Comparison of ENCODE assay signal across 1 cellular context in the genomic region with DNA sequence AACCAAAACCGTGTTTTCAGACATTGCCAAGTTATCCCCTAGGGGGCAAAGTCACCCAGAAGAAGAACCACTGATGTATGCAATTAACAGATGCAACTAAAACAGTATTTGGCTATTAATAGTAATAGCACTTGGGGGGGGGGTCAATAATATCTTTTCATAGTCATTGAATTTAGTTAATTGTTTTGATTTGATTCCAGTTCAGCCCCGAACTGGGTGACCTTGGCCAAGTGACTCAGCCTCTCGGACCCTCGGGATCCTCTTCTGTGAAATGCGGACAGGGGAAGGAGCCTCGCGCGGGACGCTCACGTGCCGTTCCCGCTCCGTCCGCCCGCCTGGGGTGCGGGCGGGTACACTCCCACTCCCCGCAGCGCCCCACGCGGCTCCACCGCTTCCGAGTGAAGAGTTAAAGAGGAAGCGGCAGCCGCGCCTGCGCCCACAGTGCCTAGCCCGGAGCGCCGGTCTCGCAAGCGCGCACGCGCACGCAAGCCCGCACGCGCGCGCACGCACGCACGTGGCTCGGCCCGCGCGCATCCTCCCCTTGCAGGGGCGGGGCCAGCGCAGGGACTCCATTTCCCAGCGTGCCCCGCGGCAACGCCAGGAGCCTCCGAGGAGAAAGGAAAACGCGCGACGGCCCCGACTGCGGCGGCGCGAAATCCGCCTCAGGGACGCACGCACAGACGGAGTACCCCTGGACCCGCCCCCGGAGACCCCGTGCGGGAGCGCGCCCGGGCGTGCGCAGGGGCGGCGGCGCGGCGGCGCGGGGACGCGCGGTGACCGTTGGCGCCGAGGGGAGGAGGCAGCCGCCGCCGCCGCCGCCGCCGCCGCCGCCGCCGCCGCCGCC.
TF ChIP-seq lines count a peak whose summit lies in the region.

Gene DAZAP1, plus strand, starts transcription at position 769 of the 844 bp plus-strand sequence. CDS start 188 bp downstream, outside the sequence.

TF ChIP-seq in K562, 482 proteins besides CTCF, POLR2A, EP300 and RAD21 (continued from another document and continues in another):
- TF ChIP-seq ZNF347 (CRISPR knock-in tag; IDR thresholded peaks at IDR 0.05; ENCODE audit: low read depth): no peak
- peak; percentile 73; the same call in 1 of the 2 replicates for TF ChIP-seq LCOR (CRISPR knock-in tag; IDR thresholded peaks at IDR 0.05)
- TF ChIP-seq DNMT1 (IDR thresholded peaks at IDR 0.05): no peak
- TF ChIP-seq ESRRB (CRISPR knock-in tag; IDR thresholded peaks at IDR 0.05; ENCODE audit: borderline replicate concordance): no peak
- no peak for TF ChIP-seq NEUROD1 (IDR thresholded peaks at IDR 0.05; ENCODE audit: borderline replicate concordance, low read depth, low read length, partially characterized antibody)
- TF ChIP-seq SMARCE1 (IDR thresholded peaks at IDR 0.05): peak; percentile 45; the same call in 1 of the 2 replicates
- TF ChIP-seq HNRNPK (IDR thresholded peaks at IDR 0.05; ENCODE audit: low read depth, low read length, poor library complexity, severe bottlenecking): no peak
- TF ChIP-seq ZBTB43 (CRISPR knock-in tag; IDR thresholded peaks at IDR 0.05): 0 out of 2 replicates have a peak, but pooled peaks have one; percentile 71
- peak; percentile 76; the same call in 1 of the 2 replicates for TF ChIP-seq KAT7 (CRISPR knock-in tag; IDR thresholded peaks at IDR 0.05; ENCODE audit: borderline replicate concordance)
- no peak for TF ChIP-seq NFXL1 (CRISPR knock-in tag; IDR thresholded peaks at IDR 0.05)
- peak; percentile 86 for TF ChIP-seq ZNF121 (CRISPR knock-in tag; conservative IDR thresholded peaks at IDR 0.05)
- TF ChIP-seq SRF (CRISPR knock-in tag; IDR thresholded peaks at IDR 0.05): no peak
- TF ChIP-seq, protein P1, sequence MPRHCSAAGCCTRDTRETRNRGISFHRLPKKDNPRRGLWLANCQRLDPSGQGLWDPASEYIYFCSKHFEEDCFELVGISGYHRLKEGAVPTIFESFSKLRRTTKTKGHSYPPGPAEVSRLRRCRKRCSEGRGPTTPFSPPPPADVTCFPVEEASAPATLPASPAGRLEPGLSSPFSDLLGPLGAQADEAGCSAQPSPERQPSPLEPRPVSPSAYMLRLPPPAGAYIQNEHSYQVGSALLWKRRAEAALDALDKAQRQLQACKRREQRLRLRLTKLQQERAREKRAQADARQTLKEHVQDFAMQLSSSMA (CRISPR knock-in tag; IDR thresholded peaks at IDR 0.05): no peak
- TF ChIP-seq KAT2B (IDR thresholded peaks at IDR 0.05; ENCODE audit: low read depth, low read length): no peak
- no peak for TF ChIP-seq CBFA2T3 (IDR thresholded peaks at IDR 0.05)
- no peak for TF ChIP-seq MED1 (CRISPR knock-in tag; IDR thresholded peaks at IDR 0.05; ENCODE audit: borderline replicate concordance)
- TF ChIP-seq KLF6 (CRISPR knock-in tag; IDR thresholded peaks at IDR 0.05; ENCODE audit: borderline replicate concordance): no peak
- no peak for TF ChIP-seq FOXA3 (CRISPR knock-in tag; conservative IDR thresholded peaks at IDR 0.05 in 1 of 2, IDR thresholded peaks at IDR 0.05 in 1 of 2)
- TF ChIP-seq GTF2F1 (IDR thresholded peaks at IDR 0.05; ENCODE audit: low read depth, low read length): no peak
- TF ChIP-seq KDM1A (IDR thresholded peaks at IDR 0.05): no peak
- peak; percentile 85 for TF ChIP-seq ZKSCAN8 (CRISPR knock-in tag; IDR thresholded peaks at IDR 0.05)
- TF ChIP-seq ZNF780A (CRISPR knock-in tag; IDR thresholded peaks at IDR 0.05): no peak
- 0 out of 2 replicates have a peak, but pooled peaks have one; percentile 47 for TF ChIP-seq E2F4 (CRISPR knock-in tag; IDR thresholded peaks at IDR 0.05; ENCODE audit: low read depth)
- TF ChIP-seq GTF3C2 (IDR thresholded peaks at IDR 0.05; ENCODE audit: borderline replicate concordance, extremely low read depth, insufficient read length): no peak
- TF ChIP-seq ZNF644 (tag; IDR thresholded peaks at IDR 0.05; ENCODE audit: low read depth): peak; percentile 97
- TF ChIP-seq C11orf30 (IDR thresholded peaks at IDR 0.05; ENCODE audit: low read depth): no peak
- no peak for TF ChIP-seq BRCA1 (IDR thresholded peaks at IDR 0.05)
- TF ChIP-seq BRCA1 (CRISPR knock-in tag; IDR thresholded peaks at IDR 0.05): no peak
- no peak for TF ChIP-seq CC2D1A (IDR thresholded peaks at IDR 0.05)
- peak in 1 of 2 experiments; percentile 98; a peak in 2 of 4 replicates for TF ChIP-seq ZNF639 (CRISPR knock-in tag; conservative IDR thresholded peaks at IDR 0.05 in 1 of 2, IDR thresholded peaks at IDR 0.05 in 1 of 2)
- TF ChIP-seq RBM22 (IDR thresholded peaks at IDR 0.05; ENCODE audit: low read depth, low read length, poor library complexity, severe bottlenecking): no peak
- no peak; the same call in 1 of the 2 replicates for TF ChIP-seq SIN3B (IDR thresholded peaks at IDR 0.05; ENCODE audit: low read depth)
- TF ChIP-seq ZFX (CRISPR knock-in tag; IDR thresholded peaks at IDR 0.05): no peak
- TF ChIP-seq POLR2B (IDR thresholded peaks at IDR 0.05; ENCODE audit: low read depth, partially characterized antibody): peak; percentile 47
- TF ChIP-seq MEF2D (tag; conservative IDR thresholded peaks at IDR 0.05; ENCODE audit: low read depth): peak; percentile 73; the same call in 1 of the 2 replicates
- TF ChIP-seq KLF16 (IDR thresholded peaks at IDR 0.05): no peak
- TF ChIP-seq ZNF76 (CRISPR knock-in tag; IDR thresholded peaks at IDR 0.05; ENCODE audit: borderline replicate concordance): no peak
- no peak for TF ChIP-seq MYNN (IDR thresholded peaks at IDR 0.05)
- TF ChIP-seq MYNN (CRISPR knock-in tag; IDR thresholded peaks at IDR 0.05): no peak
- TF ChIP-seq ARNT (IDR thresholded peaks at IDR 0.05): no peak
- peak; percentile 99 for TF ChIP-seq L3MBTL2 (IDR thresholded peaks at IDR 0.05)
- TF ChIP-seq TGIF2 (CRISPR knock-in tag; IDR thresholded peaks at IDR 0.05): no peak
- peak; percentile 88 for TF ChIP-seq RBFOX2 (IDR thresholded peaks at IDR 0.05; ENCODE audit: low read depth, low read length)
- TF ChIP-seq, protein P2, sequence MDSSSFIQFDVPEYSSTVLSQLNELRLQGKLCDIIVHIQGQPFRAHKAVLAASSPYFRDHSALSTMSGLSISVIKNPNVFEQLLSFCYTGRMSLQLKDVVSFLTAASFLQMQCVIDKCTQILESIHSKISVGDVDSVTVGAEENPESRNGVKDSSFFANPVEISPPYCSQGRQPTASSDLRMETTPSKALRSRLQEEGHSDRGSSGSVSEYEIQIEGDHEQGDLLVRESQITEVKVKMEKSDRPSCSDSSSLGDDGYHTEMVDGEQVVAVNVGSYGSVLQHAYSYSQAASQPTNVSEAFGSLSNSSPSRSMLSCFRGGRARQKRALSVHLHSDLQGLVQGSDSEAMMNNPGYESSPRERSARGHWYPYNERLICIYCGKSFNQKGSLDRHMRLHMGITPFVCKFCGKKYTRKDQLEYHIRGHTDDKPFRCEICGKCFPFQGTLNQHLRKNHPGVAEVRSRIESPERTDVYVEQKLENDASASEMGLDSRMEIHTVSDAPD (CRISPR knock-in tag; IDR thresholded peaks at IDR 0.05): no peak
- TF ChIP-seq STAT5A (IDR thresholded peaks at IDR 0.05; ENCODE audit: borderline replicate concordance, low read length): no peak
- TF ChIP-seq ZNF232 (CRISPR knock-in tag; IDR thresholded peaks at IDR 0.05): 0 out of 2 replicates have a peak, but pooled peaks have one; percentile 73
- no peak for TF ChIP-seq ZNF699 (CRISPR knock-in tag; IDR thresholded peaks at IDR 0.05; ENCODE audit: insufficient replicate concordance)
- TF ChIP-seq EHMT2 (IDR thresholded peaks at IDR 0.05): no peak
- TF ChIP-seq PCBP2 (IDR thresholded peaks at IDR 0.05; ENCODE audit: low read depth, low read length, poor library complexity, severe bottlenecking): no peak
- peak; percentile 14 to 15; a peak in 1 of 4 replicates for TF ChIP-seq SIN3A (IDR thresholded peaks at IDR 0.05; ENCODE audit: borderline replicate concordance in 2 of 2, control insufficient read depth in 1 of 2, low read depth in 2 of 2, low read length in 2 of 2)
- TF ChIP-seq POLR3G (IDR thresholded peaks at IDR 0.05; ENCODE audit: extremely low read depth, insufficient read length, insufficient replicate concordance): no peak
- peak; percentile 89; the same call in 1 of the 2 replicates for TF ChIP-seq KLF13 (tag; IDR thresholded peaks at IDR 0.05; ENCODE audit: borderline replicate concordance, low read depth)
- TF ChIP-seq GATA2 (CRISPR knock-in tag; IDR thresholded peaks at IDR 0.05): no peak
- no peak for TF ChIP-seq RBM25 (IDR thresholded peaks at IDR 0.05; ENCODE audit: low read depth, low read length, severe bottlenecking)
- no peak for TF ChIP-seq ZNF133 (CRISPR knock-in tag; IDR thresholded peaks at IDR 0.05)
- no peak for TF ChIP-seq TCF7L2 (IDR thresholded peaks at IDR 0.05; ENCODE audit: low read depth, low read length)
- no peak for TF ChIP-seq CHD1 (IDR thresholded peaks at IDR 0.05; ENCODE audit: low read length)
- peak; percentile 63; the same call in 1 of the 2 replicates for TF ChIP-seq MEF2A (IDR thresholded peaks at IDR 0.05; ENCODE audit: control insufficient read depth, low read depth, low read length)
- TF ChIP-seq CREB3 (tag; conservative IDR thresholded peaks at IDR 0.05; ENCODE audit: low read depth): peak; percentile 74
- TF ChIP-seq ZNF408 (CRISPR knock-in tag; IDR thresholded peaks at IDR 0.05; ENCODE audit: low read depth): no peak
- TF ChIP-seq ZNF695 (CRISPR knock-in tag; IDR thresholded peaks at IDR 0.05): no peak
- no peak for TF ChIP-seq STAG1 (CRISPR knock-in tag; IDR thresholded peaks at IDR 0.05; ENCODE audit: borderline replicate concordance)
- no peak for TF ChIP-seq ETV6 (IDR thresholded peaks at IDR 0.05; ENCODE audit: borderline replicate concordance in 1 of 2, low read depth in 2 of 2, low read length in 1 of 2)
- no peak for TF ChIP-seq ETV6 (CRISPR knock-in tag; IDR thresholded peaks at IDR 0.05; ENCODE audit: borderline replicate concordance)
- 0 out of 2 replicates have a peak, but pooled peaks have one; percentile 7 for TF ChIP-seq TCF3 (CRISPR knock-in tag; IDR thresholded peaks at IDR 0.05)
